Comparison of ENCODE assay signal across 21 cellular contexts in the genomic region with DNA sequence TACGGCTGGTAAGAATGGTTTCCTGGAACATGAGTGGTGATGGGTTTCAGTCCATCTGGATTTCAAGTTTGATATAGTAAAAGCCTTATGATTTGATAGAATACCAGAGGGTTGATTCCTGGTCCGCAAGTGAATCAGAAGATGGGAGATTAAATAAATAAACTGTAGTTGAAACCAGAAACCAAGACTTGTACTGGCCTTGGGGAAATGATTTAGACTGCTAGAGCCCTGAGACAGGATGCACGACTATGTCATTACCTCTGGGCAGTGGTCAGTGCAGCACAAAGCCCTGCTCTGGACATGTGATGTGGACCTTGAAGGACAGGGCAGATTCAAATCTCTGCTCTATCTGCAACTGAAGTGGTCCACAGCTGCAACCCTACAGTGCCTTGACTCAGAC. TPM values are rescaled to one million over a fixed set of nuclear protein-coding genes. Genes with fewer than 3 reads are reported as not detected.
DNase-seq lines count a peak whose midpoint lies in the region; ATAC-seq and TF ChIP-seq lines count a peak whose summit lies in the region.
"Had no signal": no experiment of that assay in that cellular context is flagged by ENCODE, and none has a peak within 500 bp of the region (broad histone marks: within the 10 kb centered on the region; RNA-seq: fewer than 3 reads in every experiment).

No MANE protein-coding gene starts in this region.

- no peaks in the 10 kb centered on the region for H3K4me1 ChIP-seq in MM.1S (ENCODE audit: low read length)
- H3K4me1 ChIP-seq in stomach, result peaks cover 0 to 28% (median 6%) of the 10 kb centered on the region in 4 donors

- H3K4me2 ChIP-seq in MM.1S (ENCODE audit: low read depth, low read length), result no peak overlapping the region
- H3K4me2 ChIP-seq: GM23338, KMS-11 had no signal

- H3K27ac ChIP-seq in MM.1S (ENCODE audit: low read length) (no peak overlapping the region), stomach (peak overlapping the region in 3 of 5 donors; percentile 28 to 49 (median 37))
- H3K27ac ChIP-seq: C4-2B, KMS-11, Peyer's patch had no signal

- TF ChIP-seq POLR2A in stomach (IDR thresholded peaks at IDR 0.05), result no peak

- no peaks in the 10 kb centered on the region for H3K79me2 ChIP-seq in MM.1S (ENCODE audit: low read length)

- no peaks in the 10 kb centered on the region for H3K9me3 ChIP-seq in MM.1S (replicated peaks; ENCODE audit: insufficient read depth, low read length)
- no peaks in the 10 kb centered on the region for H3K9me3 ChIP-seq in stomach
- H3K9me3 ChIP-seq: Peyer's patch had no signal

- H3K36me3 ChIP-seq in MM.1S (replicated peaks; ENCODE audit: insufficient read depth, low read length) (no peaks in the 10 kb centered on the region), stomach (no peaks in the 10 kb centered on the region)
- H3K36me3 ChIP-seq: Peyer's patch had no signal

- no peak overlapping the region for H2AFZ ChIP-seq in MM.1S (ENCODE audit: low read length)
- H2AFZ ChIP-seq: GM23338 had no signal

- TF ChIP-seq CTCF in MM.1S (IDR thresholded peaks at IDR 0.05; ENCODE audit: low read length), result no peak
- TF ChIP-seq CTCF in stomach (IDR thresholded peaks at IDR 0.05), result no peak

- DNase-seq in DMS53 (lab: John Stamatoyannopoulos, UW), result peak; percentile 42
- no peak for DNase-seq in DMS53 treated with DMSO at 0.1 percent for 48 hours (lab: John Stamatoyannopoulos, UW; ENCODE audit: unreplicated experiment)
- DNase-seq in MM.1S, result peak; percentile 5
- DNase-seq in dedifferentiated amniotic fluid mesenchymal stem cell (ENCODE audit: extremely low spot score), result peak; percentile 31
- DNase-seq in stomach, result no peak
- no peak for DNase-seq in GF-D8 (lab: John Stamatoyannopoulos, UW)
- DNase-seq: 8988T; CD8-positive, alpha-beta memory T cell; DMS79 treated with DMSO at 0.1 percent for 48 hours; NCI-H1048; NCI-H2171; NCI-H524; NK-92 treated with Interleukin-12 subunit alpha and Interleukin-12 subunit beta, amount 100 ng/mL, for 24 hours; Peyer's patch had no signal

- intact Hi-C loops in stomach (cut with DNase I; ENCODE audit: low total_unique reads), result no loop called here

- ATAC-seq in GM19351 (IDR thresholded peaks at IDR 0.05; ENCODE audit: unreplicated experiment) (no peak), GM18861 (IDR thresholded peaks at IDR 0.05; ENCODE audit: unreplicated experiment) (no peak)
- ATAC-seq: GM23338, HCT116, SK-N-SH treated with all-trans-retinoic acid at 6 μM for 48 hours had no signal

- no peak overlapping the region for H3K9ac ChIP-seq in MM.1S (ENCODE audit: low read length)
- H3K9ac ChIP-seq: KMS-11 had no signal

- no peaks in the 10 kb centered on the region for H3K9me2 ChIP-seq in MM.1S (replicated peaks; ENCODE audit: insufficient read depth, low read length)

- H3F3A ChIP-seq in MM.1S (ENCODE audit: insufficient read depth, low read length), result no peaks in the 10 kb centered on the region

- no peaks in the 10 kb centered on the region for H4K20me1 ChIP-seq in MM.1S (ENCODE audit: insufficient read depth, low read length)

- no peak overlapping the region for H3K4me3 ChIP-seq in MM.1S (ENCODE audit: low read length)
- no peak overlapping the region for H3K4me3 ChIP-seq in stomach
- H3K4me3 ChIP-seq: GM23338, Peyer's patch had no signal

- no peaks in the 10 kb centered on the region for H3K27me3 ChIP-seq in MM.1S (replicated peaks; ENCODE audit: insufficient read depth, low read length)
- H3K27me3 ChIP-seq in stomach, result peaks cover 0 to 8% (median 0%) of the 10 kb centered on the region in 3 donors
- H3K27me3 ChIP-seq: Peyer's patch had no signal

- TF ChIP-seq EP300 in stomach (IDR thresholded peaks at IDR 0.05), result no peak

- 44 to 72% (median 66%) methylated on average over 3 of the region's 3 CpGs for WGBS in stomach, 5 donors

RNA-seq across cellular contexts. Expression of a gene that starts 15.6 kb away (rescaled TPM):
- 100 to 1,000 TPM in 1 of 5 donors, 10 to 100 TPM in 4; 14.7 to 422 (median 54.9) TPM for total RNA-seq in stomach
- 10 to 100 TPM; 30.1 to 39.7 (median 35.6) TPM for polyA plus RNA-seq in stomach
- polyA plus RNA-seq: CD8-positive, alpha-beta memory T cell had no signal

Comparison
In these comparisons a context has a peak if more than half of its experiments do, and no peak if none do; other contexts are left out.
1. DNase-seq: peak in DMS53 (single experiment), MM.1S (single experiment) and dedifferentiated amniotic fluid mesenchymal stem cell (single experiment); none in DMS53 treated with DMSO at 0.1 percent for 48 hours (single experiment), stomach (single experiment) and GF-D8 (single experiment).